Comparison of ENCODE assay signal across 19 cellular contexts in genomic region chr2:172081248-172082022, GRCh38. TPM values are rescaled to one million over a fixed set of nuclear protein-coding genes. Genes with fewer than 3 reads are reported as not detected.
A peak's percentile ranks its signal among the peaks of the same experiment; 100 is the strongest.
DNase-seq lines count a peak whose midpoint lies in the region; ATAC-seq lines count a peak whose summit lies in the region.
"Had no signal": no experiment of that assay in that cellular context is flagged by ENCODE, and none has a peak within 500 bp of the region (broad histone marks: within the 10 kb centered on the region; RNA-seq: fewer than 3 reads in every experiment).

No MANE protein-coding gene starts in this region.

- H3K9me3 Mint-ChIP-seq in activated T-cell treated with anti-CD3 and anti-CD28 coated beads, Interleukin-2, amount 50 U/mL, for 24 hours: peaks cover 2% of the 10 kb centered on the region
- peaks cover 4% of the 10 kb centered on the region for H3K9me3 Mint-ChIP-seq in activated T-cell treated with anti-CD3 and anti-CD28 coated beads, Interleukin-2, amount 50 U/mL, for 4 hours
- H3K9me3 Mint-ChIP-seq in IgD-negative memory B cell: peaks cover 0 to 14% (median 10%) of the 10 kb centered on the region in 3 donors

- peaks cover 32% of the 10 kb centered on the region for H3K4me1 Mint-ChIP-seq in activated T-cell treated with anti-CD3 and anti-CD28 coated beads, Interleukin-2, amount 50 U/mL, for 24 hours (ENCODE audit: low read depth)
- H3K4me1 Mint-ChIP-seq in activated T-cell treated with anti-CD3 and anti-CD28 coated beads, Interleukin-2, amount 50 U/mL, for 4 hours (ENCODE audit: low read depth): peaks cover 33% of the 10 kb centered on the region
- peaks cover 13 to 16% (median 15%) of the 10 kb centered on the region in 3 donors for H3K4me1 Mint-ChIP-seq in IgD-negative memory B cell

- no peak for ATAC-seq in activated T-cell treated with anti-CD3 and anti-CD28 coated beads, Interleukin-2, amount 50 U/mL, for 4 hours
- ATAC-seq: activated CD4-positive, CD25-positive, alpha-beta regulatory T cell treated with anti-CD3 and anti-CD28 coated beads, Interleukin-2, amount 50 U/mL, for 24 hours; activated naive CD8-positive, alpha-beta T cell treated with anti-CD3 and anti-CD28 coated beads, Interleukin-2, amount 50 U/mL, for 24 hours; right cardiac atrium; upper lobe of right lung had no signal

- no peak overlapping the region for H3K4me3 Mint-ChIP-seq in activated T-cell treated with anti-CD3 and anti-CD28 coated beads, Interleukin-2, amount 50 U/mL, for 24 hours
- H3K4me3 Mint-ChIP-seq in activated T-cell treated with anti-CD3 and anti-CD28 coated beads, Interleukin-2, amount 50 U/mL, for 4 hours: no peak overlapping the region
- peak overlapping the region in 2 of 4 donors; percentile 23 to 96 for H3K4me3 Mint-ChIP-seq in IgD-negative memory B cell
- H3K4me3 Mint-ChIP-seq: activated naive CD8-positive, alpha-beta T cell treated with anti-CD3 and anti-CD28 coated beads, Interleukin-2, amount 50 U/mL, for 24 hours; stimulated activated naive CD8-positive, alpha-beta T cell treated with anti-CD3 and anti-CD28 coated beads, Interleukin-15, Interleukin-2, amounts not matched to agents 100 ng/mL and 50 ng/mL, for 24 hours had no signal

- peaks cover 91% of the 10 kb centered on the region for H3K27me3 Mint-ChIP-seq in activated T-cell treated with anti-CD3 and anti-CD28 coated beads, Interleukin-2, amount 50 U/mL, for 24 hours
- H3K27me3 Mint-ChIP-seq in activated T-cell treated with anti-CD3 and anti-CD28 coated beads, Interleukin-2, amount 50 U/mL, for 4 hours (ENCODE audit: low read depth): peaks cover 80% of the 10 kb centered on the region
- peaks cover 59% of the 10 kb centered on the region for H3K27me3 Mint-ChIP-seq in IgD-negative memory B cell

- H3K4me1 ChIP-seq in iPS-15b (ENCODE audit: control insufficient read depth, insufficient read depth, low read length): peaks cover 9% of the 10 kb centered on the region

- H3K4me3 ChIP-seq in iPS-15b (ENCODE audit: low read depth, low read length): peak overlapping the region; percentile 20
- H3K4me3 ChIP-seq: esophagus squamous epithelium, upper lobe of right lung had no signal

- peak overlapping the region; percentile 63 for H3K27ac Mint-ChIP-seq in activated T-cell treated with anti-CD3 and anti-CD28 coated beads, Interleukin-2, amount 50 U/mL, for 24 hours
- peak overlapping the region; percentile 73 to 100 (median 91) for H3K27ac Mint-ChIP-seq in IgD-negative memory B cell
- H3K27ac Mint-ChIP-seq: activated naive CD8-positive, alpha-beta T cell treated with anti-CD3 and anti-CD28 coated beads, Interleukin-2, amount 50 U/mL, for 24 hours; stimulated activated naive CD8-positive, alpha-beta T cell treated with anti-CD3 and anti-CD28 coated beads, Interleukin-15, Interleukin-2, amounts not matched to agents 100 ng/mL and 50 ng/mL, for 24 hours had no signal

- no peaks in the 10 kb centered on the region for H3K36me3 Mint-ChIP-seq in activated T-cell treated with anti-CD3 and anti-CD28 coated beads, Interleukin-2, amount 50 U/mL, for 24 hours (ENCODE audit: low read depth)
- H3K36me3 Mint-ChIP-seq in activated T-cell treated with anti-CD3 and anti-CD28 coated beads, Interleukin-2, amount 50 U/mL, for 4 hours (ENCODE audit: insufficient read depth): peaks cover 2% of the 10 kb centered on the region
- H3K36me3 Mint-ChIP-seq in IgD-negative memory B cell: peaks cover 3% of the 10 kb centered on the region

- peak; percentile 33 for DNase-seq in activated T-cell treated with anti-CD3 and anti-CD28 coated beads, Interleukin-2, amount 50 U/mL, for 24 hours
- no peak for DNase-seq in activated T-cell treated with anti-CD3 and anti-CD28 coated beads, Interleukin-2, amount 50 U/mL, for 4 hours
- peak; percentile 69 for DNase-seq in retina
- no peak for DNase-seq in NCI-H2171 treated with DMSO at 0.1 percent for 48 hours (lab: John Stamatoyannopoulos, UW)
- DNase-seq in A172 (ENCODE audit: low spot score): no peak
- DNase-seq in medulla oblongata (ENCODE audit: extremely low spot score): no peak
- DNase-seq: activated naive CD8-positive, alpha-beta T cell treated with anti-CD3 and anti-CD28 coated beads, Interleukin-2, amount 50 U/mL, for 24 hours; esophagus squamous epithelium; kidney; NCI-H187 treated with DMSO at 0.1 percent for 48 hours; nucleus accumbens; SHP77; upper lobe of right lung had no signal

- H3K9ac ChIP-seq in iPS-15b (ENCODE audit: low read depth, low read length): no peak overlapping the region

- no peaks in the 10 kb centered on the region for H3K36me3 ChIP-seq in iPS-15b (ENCODE audit: control insufficient read depth, insufficient read depth, low read length)
- H3K36me3 ChIP-seq: esophagus squamous epithelium, upper lobe of right lung had no signal

- H3K9me3 ChIP-seq in iPS-15b (ENCODE audit: control insufficient read depth, insufficient read depth, low read length): no peaks in the 10 kb centered on the region
- H3K9me3 ChIP-seq: esophagus squamous epithelium, upper lobe of right lung had no signal

- peaks cover 98% of the 10 kb centered on the region for H3K27me3 ChIP-seq in iPS-15b (ENCODE audit: control insufficient read depth, insufficient read depth, low read length)

RNA-seq across cellular contexts. Expression of gene DLX1, which starts 3.9 kb away (rescaled TPM):
- total RNA-seq in activated T-cell treated with anti-CD3 and anti-CD28 coated beads, Interleukin-2, amount 50 U/mL, for 4 hours: not detected
- not detected for polyA plus RNA-seq in IgD-negative memory B cell
- 3.9 and 5.3 TPM in 2 replicates for total RNA-seq in A172 (2014; rRNA removed; shearing (Covaris generic))
- total RNA-seq: esophagus squamous epithelium, kidney, upper lobe of right lung had no signal

RNA-seq across cellular contexts. Expression of gene DLX2, which starts 21.3 kb away (rescaled TPM):
- total RNA-seq in activated T-cell treated with anti-CD3 and anti-CD28 coated beads, Interleukin-2, amount 50 U/mL, for 4 hours: not detected
- polyA plus RNA-seq in IgD-negative memory B cell: not detected
- 0.64 and 0.81 TPM in 2 replicates for total RNA-seq in A172 (2014; rRNA removed; shearing (Covaris generic))
- total RNA-seq: dermis microvascular lymphatic vessel endothelial cell, esophagus squamous epithelium, kidney, right cardiac atrium, upper lobe of right lung had no signal
- polyA plus RNA-seq: right cardiac atrium had no signal

Comparison
In these comparisons a context has a peak if more than half of its experiments do, and no peak if none do; other contexts are left out.
1. DNase-seq: peak in activated T-cell treated with anti-CD3 and anti-CD28 coated beads, Interleukin-2, amount 50 U/mL, for 24 hours (single experiment) and retina (single experiment); none in activated T-cell treated with anti-CD3 and anti-CD28 coated beads, Interleukin-2, amount 50 U/mL, for 4 hours (single experiment), NCI-H2171 treated with DMSO at 0.1 percent for 48 hours (single experiment), A172 (single experiment) and medulla oblongata (single experiment).